In genomic region chr10:126013489-126014281, GRCh38 we compare ENCODE assay signal across 11 cellular contexts.
A peak's percentile ranks its signal among the peaks of the same experiment; 100 is the strongest.
DNase-seq lines count a peak whose midpoint lies in the region; ATAC-seq and TF ChIP-seq lines count a peak whose summit lies in the region.
"Had no signal": no experiment of that assay in that cellular context is flagged by ENCODE, and none has a peak within 500 bp of the region (broad histone marks: within the 10 kb centered on the region; RNA-seq: fewer than 3 reads in every experiment).

No MANE protein-coding gene starts in this region.

- ATAC-seq in HG02852 (IDR thresholded peaks at IDR 0.05; ENCODE audit: unreplicated experiment), result peak; percentile 77
- peak; percentile 93 for ATAC-seq in activated T-helper 17 cell treated with anti-CD3 and anti-CD28 coated beads, Interleukin-2, amount 50 U/mL, for 72 hours (replicated peaks)
- ATAC-seq in GM18498 (IDR thresholded peaks at IDR 0.05; ENCODE audit: unreplicated experiment), result no peak

- 79 to 85% (median 82%) methylated on average over 10 of the region's 10 CpGs for WGBS in ovary, 3 donors

- H2AFZ ChIP-seq in neural progenitor cell (replicated peaks), result peak overlapping the region; percentile 13
- H2AFZ ChIP-seq: parathyroid adenoma had no signal

- peaks cover 9% of the 10 kb centered on the region for H3K27me3 Mint-ChIP-seq in activated T-helper 17 cell treated with anti-CD3 and anti-CD28 coated beads, Interleukin-2, amount 50 U/mL, for 72 hours
- peaks cover 2% of the 10 kb centered on the region for H3K27me3 Mint-ChIP-seq in neural progenitor cell (ENCODE audit: insufficient read depth, low read depth)

- H3K9me3 Mint-ChIP-seq in activated T-helper 17 cell treated with anti-CD3 and anti-CD28 coated beads, Interleukin-2, amount 50 U/mL, for 72 hours, result no peaks in the 10 kb centered on the region
- no peaks in the 10 kb centered on the region for H3K9me3 Mint-ChIP-seq in neural progenitor cell
- H3K9me3 Mint-ChIP-seq: CD4-positive, alpha-beta T cell had no signal

- H3K79me2 ChIP-seq in neural progenitor cell (ENCODE audit: low read depth), result no peaks in the 10 kb centered on the region
- H3K79me2 ChIP-seq: parathyroid adenoma had no signal

- H3K4me3 Mint-ChIP-seq in activated T-helper 17 cell treated with anti-CD3 and anti-CD28 coated beads, Interleukin-2, amount 50 U/mL, for 72 hours, result peak overlapping the region; percentile 6
- no peak overlapping the region for H3K4me3 Mint-ChIP-seq in neural progenitor cell
- H3K4me3 Mint-ChIP-seq: CD4-positive, alpha-beta T cell had no signal

- H3K4me3 ChIP-seq in neural progenitor cell (no peak overlapping the region), ovary (no peak overlapping the region)

- H3K9me3 ChIP-seq in neural progenitor cell (ENCODE audit: low read depth) (no peaks in the 10 kb centered on the region), ovary (no peaks in the 10 kb centered on the region)

- no peaks in the 10 kb centered on the region for H3F3A ChIP-seq in neural progenitor cell (ENCODE audit: low read depth)

- H3K27ac Mint-ChIP-seq in activated T-helper 17 cell treated with anti-CD3 and anti-CD28 coated beads, Interleukin-2, amount 50 U/mL, for 72 hours, result no peak overlapping the region
- peak overlapping the region; percentile 36 for H3K27ac Mint-ChIP-seq in neural progenitor cell
- H3K27ac Mint-ChIP-seq: CD4-positive, alpha-beta T cell had no signal

- peak; percentile 47 for TF ChIP-seq CTCF in neural progenitor cell (IDR thresholded peaks at IDR 0.05)
- no peak for TF ChIP-seq CTCF in ovary (IDR thresholded peaks at IDR 0.05)

- no peak overlapping the region for H3K4me2 ChIP-seq in neural progenitor cell

- TF ChIP-seq POLR2A in ovary (IDR thresholded peaks at IDR 0.05), result no peak

- H3K27ac ChIP-seq in neural progenitor cell (no peak overlapping the region), ovary (no peak overlapping the region), substantia nigra (ENCODE audit: low read depth, low read length, poor library complexity, severe bottlenecking) (no peak overlapping the region)
- H3K27ac ChIP-seq: parathyroid adenoma, VCaP had no signal

- no peaks in the 10 kb centered on the region for H3K36me3 Mint-ChIP-seq in activated T-helper 17 cell treated with anti-CD3 and anti-CD28 coated beads, Interleukin-2, amount 50 U/mL, for 72 hours (ENCODE audit: low read depth)
- peaks cover 17% of the 10 kb centered on the region for H3K36me3 Mint-ChIP-seq in neural progenitor cell

- DNase-seq in NCI-H748 (lab: John Stamatoyannopoulos, UW; ENCODE audit: unreplicated experiment) (peak; percentile 64), NCI-H748 treated with DMSO at 0.1 percent for 48 hours (lab: John Stamatoyannopoulos, UW) (no peak), neural progenitor cell (ENCODE audit: low spot score) (peak; percentile 39), ovary (no peak), substantia nigra (lab: John Stamatoyannopoulos, UW) (no peak)

- H3K36me3 ChIP-seq in neural progenitor cell, result no peaks in the 10 kb centered on the region
- H3K36me3 ChIP-seq in ovary, result no peaks in the 10 kb centered on the region

- no peak for TF ChIP-seq EP300 in ovary (IDR thresholded peaks at IDR 0.05)

- intact Hi-C loops in ovary (cut with DNase I), result no loop called here

- no peak overlapping the region for H3K9ac ChIP-seq in neural progenitor cell
- H3K9ac ChIP-seq: parathyroid adenoma had no signal

- H3K4me1 ChIP-seq in neural progenitor cell (peaks cover 18% of the 10 kb centered on the region), ovary (ENCODE audit: insufficient read depth) (no peaks in the 10 kb centered on the region)
- H3K4me1 ChIP-seq: parathyroid adenoma had no signal

- no peaks in the 10 kb centered on the region for H3K27me3 ChIP-seq in neural progenitor cell
- no peaks in the 10 kb centered on the region for H3K27me3 ChIP-seq in ovary

- H3K4me1 Mint-ChIP-seq in activated T-helper 17 cell treated with anti-CD3 and anti-CD28 coated beads, Interleukin-2, amount 50 U/mL, for 72 hours, result peaks cover 5% of the 10 kb centered on the region
- H3K4me1 Mint-ChIP-seq in neural progenitor cell, result peaks cover 32% of the 10 kb centered on the region

- H4K20me1 ChIP-seq in neural progenitor cell (ENCODE audit: low read depth), result no peaks in the 10 kb centered on the region

Comparison
In these comparisons a context has a peak if more than half of its experiments do, and no peak if none do; other contexts are left out.
1. DNase-seq: peak in NCI-H748 (single experiment) and neural progenitor cell (single experiment); none in NCI-H748 treated with DMSO at 0.1 percent for 48 hours (single experiment), ovary (0 of 5) and substantia nigra (0 of 49).